In genomic region chr2:217465136-217465535, GRCh38 we compare ENCODE assay signal across 22 cellular contexts.
"Had no signal": no experiment of that assay in that cellular context is flagged by ENCODE, and none has a peak within 500 bp of the region (broad histone marks: within the 10 kb centered on the region; RNA-seq: fewer than 3 reads in every experiment).

No MANE protein-coding gene starts in this region.

- H3K79me2 ChIP-seq: hepatocyte had no signal

- H3K4me3 ChIP-seq: coronary artery, hepatocyte, ovary, right atrium auricular region, sigmoid colon, skin epidermis, thoracic aorta had no signal

- ATAC-seq: naive thymus-derived CD4-positive, alpha-beta T cell; stimulated activated naive B cell treated with anti-CD40 and anti-IgM and Interleukin-4, amounts not matched to agents 10 μg/mL and 1 μg/mL and 100 μg/mL, for 72 hours; stimulated activated naive CD8-positive, alpha-beta T cell treated with anti-CD3 and anti-CD28 coated beads, Interleukin-15, amount 100 ng/mL, for 72 hours had no signal

- H3K9me3 Mint-ChIP-seq: endodermal cell; stimulated activated naive B cell treated with anti-CD40 and anti-IgM and Interleukin-4, amounts not matched to agents 10 μg/mL and 1 μg/mL and 100 μg/mL, for 72 hours; stimulated activated naive CD8-positive, alpha-beta T cell treated with anti-CD3 and anti-CD28 coated beads, Interleukin-15, amount 100 ng/mL, for 72 hours had no signal

- H3K4me1 ChIP-seq: right atrium auricular region had no signal

- H3K4me1 Mint-ChIP-seq: stimulated activated naive CD8-positive, alpha-beta T cell treated with anti-CD3 and anti-CD28 coated beads, Interleukin-15, amount 100 ng/mL, for 72 hours had no signal

- H3K27ac ChIP-seq: coronary artery, hepatocyte, neutrophil, ovary, right atrium auricular region, sigmoid colon, thoracic aorta had no signal

- DNase-seq: effector CD4-positive, alpha-beta T cell; endodermal cell; erythroblast; foreskin fibroblast; head of caudate nucleus; kidney; naive thymus-derived CD4-positive, alpha-beta T cell; ovary; sigmoid colon; stimulated activated CD4-positive, alpha-beta T cell treated with anti-CD3 and anti-CD28 coated beads, Interleukin-2, amount 100 ng/mL, for 24 hours; stimulated activated CD4-positive, alpha-beta T cell treated with anti-CD3 and anti-CD28 coated beads, Interleukin-4, amount 100 ng/mL, for 4 hours; stimulated activated naive B cell treated with anti-CD40 and anti-IgM and Interleukin-4, amounts not matched to agents 10 μg/mL and 1 μg/mL and 100 μg/mL, for 72 hours; stimulated activated naive CD8-positive, alpha-beta T cell treated with anti-CD3 and anti-CD28 coated beads, Interleukin-15, amount 100 ng/mL, for 72 hours; substantia nigra; trophoblast cell had no signal

- H3K27ac Mint-ChIP-seq: endodermal cell; naive thymus-derived CD4-positive, alpha-beta T cell; stimulated activated naive B cell treated with anti-CD40 and anti-IgM and Interleukin-4, amounts not matched to agents 10 μg/mL and 1 μg/mL and 100 μg/mL, for 72 hours; stimulated activated naive CD8-positive, alpha-beta T cell treated with anti-CD3 and anti-CD28 coated beads, Interleukin-15, amount 100 ng/mL, for 72 hours had no signal

- H3K4me3 Mint-ChIP-seq: endodermal cell; naive thymus-derived CD4-positive, alpha-beta T cell; stimulated activated naive B cell treated with anti-CD40 and anti-IgM and Interleukin-4, amounts not matched to agents 10 μg/mL and 1 μg/mL and 100 μg/mL, for 72 hours; stimulated activated naive CD8-positive, alpha-beta T cell treated with anti-CD3 and anti-CD28 coated beads, Interleukin-15, amount 100 ng/mL, for 72 hours had no signal

- FAIRE-seq: endothelial cell of umbilical vein, kidney had no signal

- H3K9me3 ChIP-seq: neutrophil, ovary, right atrium auricular region, sigmoid colon, thoracic aorta had no signal

- H3K4me2 ChIP-seq: hepatocyte had no signal

- H2AFZ ChIP-seq: hepatocyte had no signal

- H3K36me3 ChIP-seq: neutrophil, ovary, right atrium auricular region, sigmoid colon, thoracic aorta had no signal

- H3K27me3 ChIP-seq: hepatocyte, neutrophil, ovary, right atrium auricular region, sigmoid colon had no signal

- H3K27me3 Mint-ChIP-seq: naive thymus-derived CD4-positive, alpha-beta T cell; stimulated activated naive CD8-positive, alpha-beta T cell treated with anti-CD3 and anti-CD28 coated beads, Interleukin-15, amount 100 ng/mL, for 72 hours had no signal
